15 cellular contexts compared by ENCODE assay signal in the genomic region with DNA sequence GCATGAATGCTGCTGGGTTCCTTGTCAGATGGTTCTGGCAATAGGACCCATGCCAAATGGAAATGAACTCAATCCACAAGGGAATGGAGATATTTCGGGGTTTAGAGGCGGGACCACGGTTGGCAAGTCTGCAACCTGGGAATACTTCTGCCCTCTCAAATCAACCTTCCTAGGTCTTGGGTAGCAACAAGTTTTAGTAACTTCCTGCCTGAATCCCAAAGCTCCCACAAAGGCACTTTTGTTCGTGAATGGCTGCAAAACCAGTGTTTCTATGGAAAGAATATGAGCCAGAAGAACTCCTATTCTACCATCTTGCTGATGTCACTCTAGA.
DNase-seq lines count a peak whose midpoint lies in the region; ATAC-seq and TF ChIP-seq lines count a peak whose summit lies in the region.
"Had no signal": no experiment of that assay in that cellular context is flagged by ENCODE, and none has a peak within 500 bp of the region (broad histone marks: within the 10 kb centered on the region; RNA-seq: fewer than 3 reads in every experiment).

No MANE protein-coding gene starts in this region.

- no peak overlapping the region for H3K27ac Mint-ChIP-seq in GM23338
- no peak overlapping the region for H3K27ac Mint-ChIP-seq in stimulated activated memory B cell treated with anti-CD40 and anti-IgM and Interleukin-4, amounts not matched to agents 10 μg/mL and 1 μg/mL and 100 μg/mL, for 72 hours
- H3K27ac Mint-ChIP-seq in activated T-cell treated with anti-CD3 and anti-CD28 coated beads, Interleukin-2, amount 50 U/mL, for 72 hours, result no peak overlapping the region
- H3K27ac Mint-ChIP-seq: B cell; CD14-positive monocyte; CD8-positive, alpha-beta T cell; HFFc6 had no signal

- TF ChIP-seq CTCF in right atrium auricular region (IDR thresholded peaks at IDR 0.05) (no peak), GM23338 (conservative IDR thresholded peaks at IDR 0.05; ENCODE audit: low read depth in 2 of 2) (no peak), osteoblast (IDR thresholded peaks at IDR 0.05; ENCODE audit: extremely low read depth, low read depth, low read length) (no peak), Peyer's patch (IDR thresholded peaks at IDR 0.05) (no peak)

- H3K9me3 ChIP-seq in right atrium auricular region (no peaks in the 10 kb centered on the region), osteoblast (ENCODE audit: low read depth, low read length) (no peaks in the 10 kb centered on the region), Peyer's patch (no peaks in the 10 kb centered on the region)

- no peaks in the 10 kb centered on the region for H3K4me1 ChIP-seq in right atrium auricular region
- no peaks in the 10 kb centered on the region for H3K4me1 ChIP-seq in GM23338 (ENCODE audit: insufficient read depth)
- no peaks in the 10 kb centered on the region for H3K4me1 ChIP-seq in osteoblast (ENCODE audit: insufficient read depth, low read length)
- H3K4me1 ChIP-seq in Peyer's patch, result no peaks in the 10 kb centered on the region

- H3F3A ChIP-seq in GM23338 (replicated peaks; ENCODE audit: low read depth), result no peaks in the 10 kb centered on the region

- H3K4me3 Mint-ChIP-seq in GM23338, result no peak overlapping the region
- H3K4me3 Mint-ChIP-seq in stimulated activated memory B cell treated with anti-CD40 and anti-IgM and Interleukin-4, amounts not matched to agents 10 μg/mL and 1 μg/mL and 100 μg/mL, for 72 hours, result no peak overlapping the region
- no peak overlapping the region for H3K4me3 Mint-ChIP-seq in activated T-cell treated with anti-CD3 and anti-CD28 coated beads, Interleukin-2, amount 50 U/mL, for 72 hours
- H3K4me3 Mint-ChIP-seq: B cell; CD14-positive monocyte; CD8-positive, alpha-beta T cell; HFFc6 had no signal

- H4K20me1 ChIP-seq in GM23338 (replicated peaks; ENCODE audit: insufficient read depth) (no peaks in the 10 kb centered on the region), osteoblast (ENCODE audit: insufficient read depth, low read length) (no peaks in the 10 kb centered on the region)

- H3K27ac ChIP-seq in right atrium auricular region (no peak overlapping the region), GM23338 (ENCODE audit: low read depth) (no peak overlapping the region), osteoblast (ENCODE audit: low read depth, low read length) (no peak overlapping the region), Peyer's patch (no peak overlapping the region)

- in situ Hi-C loops in SK-MEL-5 (cut with HindIII; ENCODE audit: low pct_unique_long_range_greater_than_20kb, low sequenced_read_pairs), result no loop called here

- H3K4me3 ChIP-seq in right atrium auricular region, result no peak overlapping the region
- no peak overlapping the region for H3K4me3 ChIP-seq in GM23338
- no peak overlapping the region for H3K4me3 ChIP-seq in osteoblast (ENCODE audit: insufficient read depth, low read length)
- no peak overlapping the region for H3K4me3 ChIP-seq in Peyer's patch

- no peak overlapping the region for H3K4me2 ChIP-seq in GM23338
- no peak overlapping the region for H3K4me2 ChIP-seq in osteoblast (ENCODE audit: insufficient read depth, low read length)

- no peaks in the 10 kb centered on the region for H3K36me3 Mint-ChIP-seq in GM23338 (ENCODE audit: low read depth)
- no peaks in the 10 kb centered on the region for H3K36me3 Mint-ChIP-seq in stimulated activated memory B cell treated with anti-CD40 and anti-IgM and Interleukin-4, amounts not matched to agents 10 μg/mL and 1 μg/mL and 100 μg/mL, for 72 hours
- H3K36me3 Mint-ChIP-seq in activated T-cell treated with anti-CD3 and anti-CD28 coated beads, Interleukin-2, amount 50 U/mL, for 72 hours (ENCODE audit: insufficient read depth in 2 of 2), result no peaks in the 10 kb centered on the region
- H3K36me3 Mint-ChIP-seq: CD14-positive monocyte; CD8-positive, alpha-beta T cell had no signal

- no peak for TF ChIP-seq POLR2A in Peyer's patch (IDR thresholded peaks at IDR 0.05)

- no peaks in the 10 kb centered on the region for H3K27me3 Mint-ChIP-seq in GM23338 (ENCODE audit: insufficient read depth, low read depth, poor library complexity)
- H3K27me3 Mint-ChIP-seq in stimulated activated memory B cell treated with anti-CD40 and anti-IgM and Interleukin-4, amounts not matched to agents 10 μg/mL and 1 μg/mL and 100 μg/mL, for 72 hours, result no peaks in the 10 kb centered on the region
- H3K27me3 Mint-ChIP-seq in activated T-cell treated with anti-CD3 and anti-CD28 coated beads, Interleukin-2, amount 50 U/mL, for 72 hours (ENCODE audit: low read depth), result no peaks in the 10 kb centered on the region
- H3K27me3 Mint-ChIP-seq: B cell had no signal

- no peaks in the 10 kb centered on the region for H3K9me3 Mint-ChIP-seq in GM23338
- H3K9me3 Mint-ChIP-seq in stimulated activated memory B cell treated with anti-CD40 and anti-IgM and Interleukin-4, amounts not matched to agents 10 μg/mL and 1 μg/mL and 100 μg/mL, for 72 hours, result peaks cover 12% of the 10 kb centered on the region
- peaks cover 3 to 4% of the 10 kb centered on the region in 2 donors for H3K9me3 Mint-ChIP-seq in activated T-cell treated with anti-CD3 and anti-CD28 coated beads, Interleukin-2, amount 50 U/mL, for 72 hours

- intact Hi-C loops in Right ventricle myocardium superior (cut with DNase I), result no loop called here

- no peaks in the 10 kb centered on the region; the same call in 1 of the 2 replicates for H3K9me2 ChIP-seq in GM23338 (ENCODE audit: insufficient read depth)

- DNase-seq in Right ventricle myocardium superior, result no peak
- DNase-seq in right atrium auricular region (ENCODE audit: low spot score), result no peak
- DNase-seq in GM23338 (ENCODE audit: low spot score), result no peak
- DNase-seq in SK-MEL-5 (ENCODE audit: low read depth, low spot score), result peak; percentile 25
- DNase-seq in osteoblast (ENCODE audit: insufficient read length, low spot score, missing footprints), result peak; percentile 5
- DNase-seq in Peyer's patch, result no peak
- DNase-seq in activated T-cell treated with anti-CD3 and anti-CD28 coated beads, Interleukin-2, amount 50 U/mL, for 72 hours, result no peak
- DNase-seq: CD8-positive, alpha-beta T cell; COR-L47; DMS53; HCEC 1CT; HFFc6 had no signal

- H3K27me3 ChIP-seq in right atrium auricular region (no peaks in the 10 kb centered on the region), GM23338 (ENCODE audit: insufficient read depth) (no peaks in the 10 kb centered on the region), osteoblast (ENCODE audit: insufficient read depth, low read length) (no peaks in the 10 kb centered on the region), Peyer's patch (no peaks in the 10 kb centered on the region)

- ATAC-seq in Right ventricle myocardium superior (ENCODE audit: poor library complexity) (peak; percentile 57), GM23338 (no peak)
- ATAC-seq in stimulated activated memory B cell treated with anti-CD40 and anti-IgM and Interleukin-4, amounts not matched to agents 10 μg/mL and 1 μg/mL and 100 μg/mL, for 72 hours, result no peak
- ATAC-seq in activated T-cell treated with anti-CD3 and anti-CD28 coated beads, Interleukin-2, amount 50 U/mL, for 72 hours (replicated peaks in 1 of 2), result no peak
- ATAC-seq: CD8-positive, alpha-beta T cell had no signal

- no peaks in the 10 kb centered on the region for H3K4me1 Mint-ChIP-seq in GM23338
- H3K4me1 Mint-ChIP-seq in stimulated activated memory B cell treated with anti-CD40 and anti-IgM and Interleukin-4, amounts not matched to agents 10 μg/mL and 1 μg/mL and 100 μg/mL, for 72 hours, result no peaks in the 10 kb centered on the region
- H3K4me1 Mint-ChIP-seq in activated T-cell treated with anti-CD3 and anti-CD28 coated beads, Interleukin-2, amount 50 U/mL, for 72 hours (ENCODE audit: low read depth), result no peaks in the 10 kb centered on the region
- H3K4me1 Mint-ChIP-seq: B cell had no signal

- H2AFZ ChIP-seq in GM23338 (peak overlapping the region; percentile 48; the same call in 1 of the 2 replicates), osteoblast (ENCODE audit: low read length) (no peak overlapping the region)

- no peaks in the 10 kb centered on the region for H3K79me2 ChIP-seq in GM23338 (replicated peaks; ENCODE audit: insufficient read depth)
- H3K79me2 ChIP-seq in osteoblast (ENCODE audit: insufficient read depth, low read length), result no peaks in the 10 kb centered on the region

- no peaks in the 10 kb centered on the region for H3K36me3 ChIP-seq in right atrium auricular region
- H3K36me3 ChIP-seq in GM23338 (ENCODE audit: insufficient read depth), result no peaks in the 10 kb centered on the region
- no peaks in the 10 kb centered on the region for H3K36me3 ChIP-seq in osteoblast (ENCODE audit: insufficient read depth, low read length)
- H3K36me3 ChIP-seq in Peyer's patch, result no peaks in the 10 kb centered on the region

TF ChIP-seq in GM23338, 12 proteins besides CTCF, POLR2A, EP300 and RAD21 (continues in another document):
- TF ChIP-seq EZH2 (IDR thresholded peaks at IDR 0.05; ENCODE audit: low read depth, unreplicated experiment), result no peak
- TF ChIP-seq ZNF114 (CRISPR knock-in tag; IDR thresholded peaks at IDR 0.05), result no peak
- TF ChIP-seq, protein P1, sequence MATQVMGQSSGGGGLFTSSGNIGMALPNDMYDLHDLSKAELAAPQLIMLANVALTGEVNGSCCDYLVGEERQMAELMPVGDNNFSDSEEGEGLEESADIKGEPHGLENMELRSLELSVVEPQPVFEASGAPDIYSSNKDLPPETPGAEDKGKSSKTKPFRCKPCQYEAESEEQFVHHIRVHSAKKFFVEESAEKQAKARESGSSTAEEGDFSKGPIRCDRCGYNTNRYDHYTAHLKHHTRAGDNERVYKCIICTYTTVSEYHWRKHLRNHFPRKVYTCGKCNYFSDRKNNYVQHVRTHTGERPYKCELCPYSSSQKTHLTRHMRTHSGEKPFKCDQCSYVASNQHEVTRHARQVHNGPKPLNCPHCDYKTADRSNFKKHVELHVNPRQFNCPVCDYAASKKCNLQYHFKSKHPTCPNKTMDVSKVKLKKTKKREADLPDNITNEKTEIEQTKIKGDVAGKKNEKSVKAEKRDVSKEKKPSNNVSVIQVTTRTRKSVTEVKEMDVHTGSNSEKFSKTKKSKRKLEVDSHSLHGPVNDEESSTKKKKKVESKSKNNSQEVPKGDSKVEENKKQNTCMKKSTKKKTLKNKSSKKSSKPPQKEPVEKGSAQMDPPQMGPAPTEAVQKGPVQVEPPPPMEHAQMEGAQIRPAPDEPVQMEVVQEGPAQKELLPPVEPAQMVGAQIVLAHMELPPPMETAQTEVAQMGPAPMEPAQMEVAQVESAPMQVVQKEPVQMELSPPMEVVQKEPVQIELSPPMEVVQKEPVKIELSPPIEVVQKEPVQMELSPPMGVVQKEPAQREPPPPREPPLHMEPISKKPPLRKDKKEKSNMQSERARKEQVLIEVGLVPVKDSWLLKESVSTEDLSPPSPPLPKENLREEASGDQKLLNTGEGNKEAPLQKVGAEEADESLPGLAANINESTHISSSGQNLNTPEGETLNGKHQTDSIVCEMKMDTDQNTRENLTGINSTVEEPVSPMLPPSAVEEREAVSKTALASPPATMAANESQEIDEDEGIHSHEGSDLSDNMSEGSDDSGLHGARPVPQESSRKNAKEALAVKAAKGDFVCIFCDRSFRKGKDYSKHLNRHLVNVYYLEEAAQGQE (IDR thresholded peaks at IDR 0.05; ENCODE audit: unreplicated experiment), result no peak
- no peak for TF ChIP-seq STAT1 (IDR thresholded peaks at IDR 0.05; ENCODE audit: unreplicated experiment)
- no peak for TF ChIP-seq POLR2AphosphoS5 (IDR thresholded peaks at IDR 0.05; ENCODE audit: low read depth)
- no peak for TF ChIP-seq CREB1 (CRISPR knock-in tag; IDR thresholded peaks at IDR 0.05; ENCODE audit: low read depth)
- TF ChIP-seq NANOG (IDR thresholded peaks at IDR 0.05; ENCODE audit: borderline replicate concordance), result no peak

Comparison
In these comparisons a context has a peak if more than half of its experiments do, and no peak if none do; other contexts are left out.
1. DNase-seq: peak in SK-MEL-5 (single experiment) and osteoblast (single experiment); none in Right ventricle myocardium superior (single experiment), right atrium auricular region (single experiment), GM23338 (single experiment), Peyer's patch (0 of 3) and activated T-cell treated with anti-CD3 and anti-CD28 coated beads, Interleukin-2, amount 50 U/mL, for 72 hours (0 of 2).